In genomic region chr22:26711205-26711958, GRCh38 we compare ENCODE assay signal across 14 cellular contexts. TPM values are rescaled to one million over a fixed set of nuclear protein-coding genes. Genes with fewer than 3 reads are reported as not detected.
A peak's percentile ranks its signal among the peaks of the same experiment; 100 is the strongest.
DNase-seq lines count a peak whose midpoint lies in the region; ATAC-seq and TF ChIP-seq lines count a peak whose summit lies in the region.
"Had no signal": no experiment of that assay in that cellular context is flagged by ENCODE, and none has a peak within 500 bp of the region (broad histone marks: within the 10 kb centered on the region; RNA-seq: fewer than 3 reads in every experiment).

No MANE protein-coding gene starts in this region.

- peaks cover 61% of the 10 kb centered on the region for H3K36me3 Mint-ChIP-seq in T-cell

- in situ Hi-C loops in brain microvascular endothelial cell (cut with HindIII; ENCODE audit: low pct_ligation_motif_present, low sequenced_read_pairs) = no loop called here

- no peaks in the 10 kb centered on the region for H3K27me3 Mint-ChIP-seq in T-cell
- H3K27me3 Mint-ChIP-seq: activated naive CD8-positive, alpha-beta T cell had no signal

- no peaks in the 10 kb centered on the region for H3K4me1 ChIP-seq in right lobe of liver

- WGBS in right lobe of liver (ENCODE audit: insufficient coverage, low coverage, low lambda C conversion rate, missing lambda C conversion rate) = 71% methylated on average over 3 of the region's 4 CpGs

- H3K9me3 Mint-ChIP-seq in T-cell = peaks cover 0 to 9% (median 0%) of the 10 kb centered on the region in 3 donors

- no peak for TF ChIP-seq POLR2A in right lobe of liver (IDR thresholded peaks at IDR 0.05)

- intact Hi-C loops in right lobe of liver (cut with DNase I) = no loop called here

- H3K9me3 ChIP-seq in right lobe of liver = no peaks in the 10 kb centered on the region

- peak; percentile 67 for ATAC-seq in GM18868 (IDR thresholded peaks at IDR 0.05; ENCODE audit: unreplicated experiment)
- ATAC-seq in T-cell (replicated peaks in 1 of 4) = peak in 2 of 4 experiments; percentile 27 to 50
- ATAC-seq in right lobe of liver = peak; percentile 47 to 66 (median 65)

- no peak overlapping the region for H3K27ac ChIP-seq in right lobe of liver
- H3K27ac ChIP-seq in brain microvascular endothelial cell = no peak overlapping the region
- H3K27ac ChIP-seq: SK-N-MC had no signal

- H3K4me3 ChIP-seq in right lobe of liver = no peak overlapping the region
- no peak overlapping the region for H3K4me3 ChIP-seq in brain microvascular endothelial cell (ENCODE audit: low read depth, low read length)
- H3K4me3 ChIP-seq: lung, SK-N-MC had no signal

- H3K4me1 Mint-ChIP-seq in T-cell = peaks cover 40 to 51% (median 41%) of the 10 kb centered on the region in 3 donors

- peak overlapping the region; percentile 30 to 42 for H3K27ac Mint-ChIP-seq in T-cell

- peak; percentile 45 for DNase-seq in GM10248 (ENCODE audit: extremely low spot score)
- DNase-seq in T-cell = peak in 9 of 34 experiments; percentile 0 to 17 (median 4)
- DNase-seq in right lobe of liver = no peak
- DNase-seq in stimulated activated CD4-positive, alpha-beta T cell treated with anti-CD3 and anti-CD28 coated beads, Interleukin-15, amount 100 ng/mL, for 24 hours = no peak
- no peak for DNase-seq in iPS-NIHi7 (ENCODE audit: extremely low spot score)
- DNase-seq in D341Med (ENCODE audit: low spot score) = no peak
- DNase-seq in brain microvascular endothelial cell = no peak
- DNase-seq: activated CD4-positive, alpha-beta T cell treated with anti-CD3 and anti-CD28 coated beads for 1 hour; effector CD8-positive, alpha-beta T cell; MV-4-11 had no signal

- POLR2A ChIA-PET in GM10248 (lab: Yijun Ruan, JAX) (no interaction called here), T-cell (lab: Charles Lee) (no interaction called here)

- H3K36me3 ChIP-seq in right lobe of liver (no peaks in the 10 kb centered on the region), brain microvascular endothelial cell (replicated peaks) (no peaks in the 10 kb centered on the region)

- CTCF ChIA-PET in GM10248 (lab: Yijun Ruan, JAX) (interaction anchor here (0.7 to 2.3 kb wide), 5 partner anchors 14 to 345 kb away, joined by 3 to 10 read pairs (median 3); no protein-coding TSS in a partner anchor), T-cell (lab: Charles Lee) (no interaction called here)

- TF ChIP-seq CTCF in GM10248 (IDR thresholded peaks at IDR 0.05; ENCODE audit: control extremely low read depth, extremely low read depth, low read depth, missing control alignments) = no peak
- no peak for TF ChIP-seq CTCF in right lobe of liver (IDR thresholded peaks at IDR 0.05)
- no peak for TF ChIP-seq CTCF in brain microvascular endothelial cell (IDR thresholded peaks at IDR 0.05; ENCODE audit: low read depth, low read length, missing control alignments)

- no peaks in the 10 kb centered on the region for H3K27me3 ChIP-seq in right lobe of liver
- H3K27me3 ChIP-seq in brain microvascular endothelial cell (replicated peaks) = no peaks in the 10 kb centered on the region

- H3K4me3 Mint-ChIP-seq in T-cell = no peak overlapping the region
- H3K4me3 Mint-ChIP-seq: activated naive CD8-positive, alpha-beta T cell had no signal

RNA-seq across cellular contexts. Expression of gene MIAT, which starts 54.0 kb away (rescaled TPM):
- total RNA-seq in T-cell (100 to 1,000 TPM in 3 of 5 donors, 10 to 100 TPM in 2; 45.8 to 237 (median 207) TPM), right lobe of liver (1 to 10 TPM in 1 of 6 experiments, under 1 TPM in 5; 0.19 to 3.2 (median 0.47) TPM)

Comparison
In these comparisons a context has a peak if more than half of its experiments do, and no peak if none do; other contexts are left out.
1. RNA of gene MIAT, which starts 54.0 kb away (total RNA-seq): 45.8 to 237 TPM in T-cell; 0.19 to 3.2 TPM in right lobe of liver; every median in the first group is over 10 times any median in the second.